31 cellular contexts compared by ENCODE assay signal in genomic region chr7:156017916-156018700, GRCh38.
"Had no signal": no experiment of that assay in that cellular context is flagged by ENCODE, and none has a peak within 500 bp of the region (broad histone marks: within the 10 kb centered on the region; RNA-seq: fewer than 3 reads in every experiment).

No MANE protein-coding gene starts in this region.

- H3K27me3 ChIP-seq: breast epithelium, neutrophil, pancreas, sigmoid colon, tibial artery had no signal

- H3K4me1 Mint-ChIP-seq: activated CD4-positive, alpha-beta T cell treated with anti-CD3 and anti-CD28 coated beads, Interleukin-2, amount 10 ng/mL, durations not matched to agents 24 days and 14 days; activated naive CD4-positive, alpha-beta T cell treated with anti-CD3 and anti-CD28 coated beads, Interleukin-2, amount 50 U/mL, for 24 hours; nephron; stimulated activated memory B cell treated with anti-CD40 and anti-IgM and Interleukin-4, amounts not matched to agents 10 μg/mL and 1 μg/mL and 100 μg/mL, for 72 hours; T-helper 17 cell had no signal

- H3K4me2 ChIP-seq: SK-N-SH had no signal

- H3K4me3 ChIP-seq: breast epithelium, esophagus squamous epithelium, heart right ventricle, left ventricle myocardium inferior, lung, pancreas, psoas muscle, sigmoid colon, tibial artery had no signal

- H3K36me3 Mint-ChIP-seq: activated naive CD4-positive, alpha-beta T cell treated with anti-CD3 and anti-CD28 coated beads, Interleukin-2, amount 50 U/mL, for 24 hours; stimulated activated memory B cell treated with anti-CD40 and anti-IgM and Interleukin-4, amounts not matched to agents 10 μg/mL and 1 μg/mL and 100 μg/mL, for 72 hours had no signal

- H3K4me3 Mint-ChIP-seq: activated CD4-positive, alpha-beta T cell treated with anti-CD3 and anti-CD28 coated beads, Interleukin-2, amount 10 ng/mL, durations not matched to agents 24 days and 14 days; activated CD8-positive, alpha-beta T cell treated with anti-CD3 and anti-CD28 coated beads, Interleukin-2, amount 10 ng/mL, durations not matched to agents 7 days and 5 days; activated naive CD4-positive, alpha-beta T cell treated with anti-CD3 and anti-CD28 coated beads, Interleukin-2, amount 50 U/mL, for 24 hours; activated naive CD8-positive, alpha-beta T cell treated with anti-CD3 and anti-CD28 coated beads, Interleukin-2, amount 50 U/mL, for 24 hours; activated T-cell treated with anti-CD3 and anti-CD28 coated beads, Interleukin-2, amount 50 U/mL, for 24 hours; nephron; stimulated activated memory B cell treated with anti-CD40 and anti-IgM and Interleukin-4, amounts not matched to agents 10 μg/mL and 1 μg/mL and 100 μg/mL, for 72 hours; stimulated activated naive CD8-positive, alpha-beta T cell treated with anti-CD3 and anti-CD28 coated beads, Interleukin-15, amount 100 ng/mL, for 72 hours; T-helper 17 cell had no signal

- H3K27ac Mint-ChIP-seq: activated CD4-positive, alpha-beta T cell treated with anti-CD3 and anti-CD28 coated beads, Interleukin-2, amount 10 ng/mL, durations not matched to agents 24 days and 14 days; activated CD8-positive, alpha-beta T cell treated with anti-CD3 and anti-CD28 coated beads, Interleukin-2, amount 10 ng/mL, durations not matched to agents 7 days and 5 days; activated naive CD4-positive, alpha-beta T cell treated with anti-CD3 and anti-CD28 coated beads, Interleukin-2, amount 50 U/mL, for 24 hours; activated naive CD8-positive, alpha-beta T cell treated with anti-CD3 and anti-CD28 coated beads, Interleukin-2, amount 50 U/mL, for 24 hours; activated T-cell treated with anti-CD3 and anti-CD28 coated beads, Interleukin-2, amount 50 U/mL, for 24 hours; nephron; stimulated activated memory B cell treated with anti-CD40 and anti-IgM and Interleukin-4, amounts not matched to agents 10 μg/mL and 1 μg/mL and 100 μg/mL, for 72 hours; stimulated activated naive CD8-positive, alpha-beta T cell treated with anti-CD3 and anti-CD28 coated beads, Interleukin-15, amount 100 ng/mL, for 72 hours; T-helper 17 cell had no signal

- DNase-seq: activated CD4-positive, alpha-beta T cell treated with anti-CD3 and anti-CD28 coated beads, Interleukin-2, amount 10 ng/mL, durations not matched to agents 24 days and 14 days; activated CD8-positive, alpha-beta T cell treated with anti-CD3 and anti-CD28 coated beads, Interleukin-2, amount 10 ng/mL, durations not matched to agents 7 days and 5 days; activated naive CD8-positive, alpha-beta T cell treated with anti-CD3 and anti-CD28 coated beads, Interleukin-2, amount 50 U/mL, for 24 hours; activated T-cell treated with anti-CD3 and anti-CD28 coated beads, Interleukin-2, amount 50 U/mL, for 24 hours; central memory CD4-positive, alpha-beta T cell; dermis blood vessel endothelial cell; effector CD4-positive, alpha-beta T cell; esophagus squamous epithelium; foreskin melanocyte; heart right ventricle; left ventricle myocardium inferior; pancreas; psoas muscle; sigmoid colon; SK-N-SH; small intestine; stimulated activated CD4-positive, alpha-beta T cell treated with anti-CD3 and anti-CD28 coated beads, Interleukin-4, amount 100 ng/mL, for 4 hours; stimulated activated CD8-positive, alpha-beta memory T cell treated with anti-CD3 and anti-CD28 coated beads, Interleukin-4, amount 100 ng/mL, for 48 hours; T-helper 17 cell; T1000; WERI-Rb-1 had no signal

- H3K27me3 Mint-ChIP-seq: activated CD4-positive, alpha-beta T cell treated with anti-CD3 and anti-CD28 coated beads, Interleukin-2, amount 10 ng/mL, durations not matched to agents 24 days and 14 days; stimulated activated memory B cell treated with anti-CD40 and anti-IgM and Interleukin-4, amounts not matched to agents 10 μg/mL and 1 μg/mL and 100 μg/mL, for 72 hours; stimulated activated naive CD8-positive, alpha-beta T cell treated with anti-CD3 and anti-CD28 coated beads, Interleukin-15, amount 100 ng/mL, for 72 hours had no signal

- ATAC-seq: activated CD4-positive, CD25-positive, alpha-beta regulatory T cell treated with anti-CD3 and anti-CD28 coated beads, Interleukin-2, amount 50 U/mL, for 24 hours; activated CD8-positive, alpha-beta T cell treated with anti-CD3 and anti-CD28 coated beads, Interleukin-2, amount 10 ng/mL, durations not matched to agents 7 days and 5 days; activated naive CD8-positive, alpha-beta T cell treated with anti-CD3 and anti-CD28 coated beads, Interleukin-2, amount 50 U/mL, for 24 hours; heart right ventricle; pancreas; psoas muscle; stimulated activated memory B cell treated with anti-CD40 and anti-IgM and Interleukin-4, amounts not matched to agents 10 μg/mL and 1 μg/mL and 100 μg/mL, for 72 hours; stimulated activated naive CD8-positive, alpha-beta T cell treated with anti-CD3 and anti-CD28 coated beads, Interleukin-15, amount 100 ng/mL, for 72 hours; T-helper 17 cell had no signal

- H3K4me1 ChIP-seq: breast epithelium, esophagus squamous epithelium, heart right ventricle, left ventricle myocardium inferior, pancreas, psoas muscle, sigmoid colon, tibial artery had no signal

- H3K9ac ChIP-seq: SK-N-SH had no signal

- H3K9me3 Mint-ChIP-seq: activated naive CD4-positive, alpha-beta T cell treated with anti-CD3 and anti-CD28 coated beads, Interleukin-2, amount 50 U/mL, for 24 hours had no signal

- H3K9me3 ChIP-seq: breast epithelium, neutrophil, pancreas, sigmoid colon, SK-N-SH had no signal

- H3K27ac ChIP-seq: breast epithelium, epithelial cell of prostate, esophagus squamous epithelium, heart right ventricle, left ventricle myocardium inferior, neutrophil, pancreas, psoas muscle, sigmoid colon, tibial artery, WERI-Rb-1 had no signal

- H3K36me3 ChIP-seq: breast epithelium, esophagus squamous epithelium, heart right ventricle, left ventricle myocardium inferior, neutrophil, pancreas, sigmoid colon, tibial artery, WERI-Rb-1 had no signal
